Comparison of ENCODE assay signal across 1 cellular context in genomic region chr2:219596954-219597551, GRCh38.
TF ChIP-seq lines count a peak whose summit lies in the region.

No MANE protein-coding gene starts in this region.

TF ChIP-seq in HepG2, 621 proteins besides CTCF, POLR2A, EP300 and RAD21 (continued from another document and continues in another):
- TF ChIP-seq NR2F1 (CRISPR knock-in tag; IDR thresholded peaks at IDR 0.05) (no peak; a peak in 1 of 4 replicates), CBX5 (CRISPR knock-in tag; IDR thresholded peaks at IDR 0.05; ENCODE audit: borderline replicate concordance) (no peak), TBL1XR1 (IDR thresholded peaks at IDR 0.05; ENCODE audit: borderline replicate concordance, low read length, partially characterized antibody) (no peak), ZNF503 (CRISPR knock-in tag; IDR thresholded peaks at IDR 0.05) (no peak), ZFAT (CRISPR knock-in tag; conservative IDR thresholded peaks at IDR 0.05) (no peak), ZNF788 (CRISPR knock-in tag; IDR thresholded peaks at IDR 0.05; ENCODE audit: borderline replicate concordance) (no peak), TCF12 (IDR thresholded peaks at IDR 0.05) (no peak), TCF12 (CRISPR knock-in tag; IDR thresholded peaks at IDR 0.05) (no peak), KDM2A (CRISPR knock-in tag; IDR thresholded peaks at IDR 0.05; ENCODE audit: borderline replicate concordance, low read depth) (no peak), SUZ12 (IDR thresholded peaks at IDR 0.05; ENCODE audit: low read depth, low read length) (no peak), ZZZ3 (CRISPR knock-in tag; IDR thresholded peaks at IDR 0.05; ENCODE audit: borderline replicate concordance) (no peak), RFX1 (IDR thresholded peaks at IDR 0.05) (no peak), ZNF710 (CRISPR knock-in tag; IDR thresholded peaks at IDR 0.05; ENCODE audit: borderline replicate concordance) (0 out of 2 replicates have a peak, but pooled peaks have one; percentile 6), DDIT3 (CRISPR knock-in tag; IDR thresholded peaks at IDR 0.05) (no peak), KLF12 (CRISPR knock-in tag; IDR thresholded peaks at IDR 0.05; ENCODE audit: borderline replicate concordance) (0 out of 2 replicates have a peak, but pooled peaks have one; percentile 1), ZNF770 (CRISPR knock-in tag; IDR thresholded peaks at IDR 0.05) (no peak; the same call in 1 of the 2 replicates), AKNA (CRISPR knock-in tag; IDR thresholded peaks at IDR 0.05; ENCODE audit: borderline replicate concordance) (no peak), RBFOX2 (IDR thresholded peaks at IDR 0.05; ENCODE audit: low read depth, low read length) (peak; percentile 76), KIAA2018 (CRISPR knock-in tag; IDR thresholded peaks at IDR 0.05; ENCODE audit: borderline replicate concordance) (no peak), ZNF570 (CRISPR knock-in tag; IDR thresholded peaks at IDR 0.05; ENCODE audit: borderline replicate concordance) (no peak), POGZ (CRISPR knock-in tag; IDR thresholded peaks at IDR 0.05) (no peak)
